Comparison of ENCODE assay signal across 27 cellular contexts in genomic region chr1:167157101-167157500, GRCh38.
"Had no signal": no experiment of that assay in that cellular context is flagged by ENCODE, and none has a peak within 500 bp of the region (broad histone marks: within the 10 kb centered on the region; RNA-seq: fewer than 3 reads in every experiment).

No MANE protein-coding gene starts in this region.

- H3K79me2 ChIP-seq: hepatocyte, parathyroid adenoma had no signal

- ATAC-seq: heart right ventricle; left cardiac atrium; naive thymus-derived CD8-positive, alpha-beta T cell; right lobe of liver; stimulated activated memory B cell treated with anti-CD40 and anti-IgM and Interleukin-4, amounts not matched to agents 10 μg/mL and 1 μg/mL and 100 μg/mL, for 72 hours; upper lobe of right lung had no signal

- H3K4me3 Mint-ChIP-seq: naive thymus-derived CD8-positive, alpha-beta T cell; nephron; neural crest cell; stimulated activated memory B cell treated with anti-CD40 and anti-IgM and Interleukin-4, amounts not matched to agents 10 μg/mL and 1 μg/mL and 100 μg/mL, for 72 hours had no signal

- H3K9ac ChIP-seq: parathyroid adenoma had no signal

- H3K36me3 ChIP-seq: heart right ventricle, left ventricle myocardium inferior, right atrium auricular region, right lobe of liver, stomach, thyroid gland, transverse colon, upper lobe of right lung had no signal

- H3K9me3 ChIP-seq: left ventricle myocardium inferior, right atrium auricular region, right lobe of liver, stomach, testis, thyroid gland, transverse colon, upper lobe of right lung had no signal

- H3K4me1 ChIP-seq: heart right ventricle, left ventricle myocardium inferior, parathyroid adenoma, right atrium auricular region, right lobe of liver, stomach, thyroid gland, upper lobe of right lung had no signal

- H3K27me3 ChIP-seq: hepatocyte, right atrium auricular region, right lobe of liver, stomach, testis, thyroid gland, transverse colon, upper lobe of right lung had no signal

- H3K27ac Mint-ChIP-seq: nephron; stimulated activated memory B cell treated with anti-CD40 and anti-IgM and Interleukin-4, amounts not matched to agents 10 μg/mL and 1 μg/mL and 100 μg/mL, for 72 hours had no signal

- H3K4me1 Mint-ChIP-seq: nephron; stimulated activated memory B cell treated with anti-CD40 and anti-IgM and Interleukin-4, amounts not matched to agents 10 μg/mL and 1 μg/mL and 100 μg/mL, for 72 hours had no signal

- H3K36me3 Mint-ChIP-seq: naive thymus-derived CD8-positive, alpha-beta T cell; stimulated activated memory B cell treated with anti-CD40 and anti-IgM and Interleukin-4, amounts not matched to agents 10 μg/mL and 1 μg/mL and 100 μg/mL, for 72 hours had no signal

- DNase-seq: heart right ventricle; kidney glomerular epithelial cell; left cardiac atrium; left ventricle myocardium inferior; midbrain; naive thymus-derived CD8-positive, alpha-beta T cell; nucleus accumbens; right lobe of liver; stimulated activated CD4-positive, alpha-beta T cell treated with anti-CD3 and anti-CD28 coated beads, Interleukin-1b, Interleukin-23, amount 100 ng/mL, for 48 hours; stimulated activated CD4-positive, alpha-beta T cell treated with anti-CD3 and anti-CD28 coated beads, Interleukin-2, amount 100 ng/mL, for 48 hours; stimulated activated CD4-positive, alpha-beta T cell treated with anti-CD3 and anti-CD28 coated beads, Interleukin-4, amount 100 ng/mL, for 4 hours; stimulated activated CD8-positive, alpha-beta memory T cell treated with anti-CD3 and anti-CD28 coated beads, Interleukin-4, amount 100 ng/mL, for 48 hours; stimulated activated naive CD4-positive, alpha-beta T cell treated with Interleukin-2 at 50 U/mL for 16 hours; stomach; testis; thyroid gland; transverse colon; upper lobe of right lung had no signal

- FAIRE-seq: urothelium cell line had no signal

- H3K4me3 ChIP-seq: heart right ventricle, hepatocyte, left ventricle myocardium inferior, lung, right atrium auricular region, right lobe of liver, smooth muscle cell, stomach, testis, thyroid gland, transverse colon, upper lobe of right lung had no signal

- H2AFZ ChIP-seq: hepatocyte, parathyroid adenoma had no signal

- H3K27ac ChIP-seq: heart right ventricle, hepatocyte, left ventricle myocardium inferior, parathyroid adenoma, right atrium auricular region, right lobe of liver, stomach, testis, thyroid gland, transverse colon, upper lobe of right lung had no signal

- H3K4me2 ChIP-seq: hepatocyte, smooth muscle cell had no signal

- H3K9me3 Mint-ChIP-seq: naive thymus-derived CD8-positive, alpha-beta T cell; nephron; neural crest cell; stimulated activated memory B cell treated with anti-CD40 and anti-IgM and Interleukin-4, amounts not matched to agents 10 μg/mL and 1 μg/mL and 100 μg/mL, for 72 hours had no signal
